25 cellular contexts compared by ENCODE assay signal in the genomic region with DNA sequence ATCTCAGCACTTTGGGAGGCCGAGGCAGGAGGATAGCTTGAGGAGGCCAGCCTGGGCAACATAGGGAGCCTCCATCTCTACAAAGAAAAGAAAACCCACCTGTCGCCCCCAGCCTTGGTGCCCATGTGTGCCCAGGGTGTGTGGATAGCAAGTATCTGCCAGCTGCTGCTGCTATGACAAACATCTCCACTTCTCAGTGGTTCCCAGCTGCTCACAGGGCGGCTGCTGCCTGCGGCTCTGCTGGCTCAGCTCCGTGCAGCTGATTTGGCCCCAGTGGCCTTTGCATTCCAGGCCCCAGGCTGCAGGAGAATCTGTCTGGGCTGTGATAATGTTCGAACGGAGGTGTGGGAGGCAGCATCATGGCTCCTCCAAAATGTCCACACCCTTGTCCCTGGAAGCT.
"Had no signal": no experiment of that assay in that cellular context is flagged by ENCODE, and none has a peak within 500 bp of the region (broad histone marks: within the 10 kb centered on the region; RNA-seq: fewer than 3 reads in every experiment).

No MANE protein-coding gene starts in this region.

- H3K4me1 ChIP-seq: parathyroid adenoma, psoas muscle, spleen, stomach, upper lobe of left lung, vagina had no signal

- H3K79me2 ChIP-seq: parathyroid adenoma had no signal

- H3K27me3 ChIP-seq: ovary, thyroid gland, tibial nerve, upper lobe of left lung, vagina had no signal

- H3K4me3 ChIP-seq: ovary, psoas muscle, skin epidermis, smooth muscle cell, spleen, stomach, thoracic aorta, thyroid gland, tibial nerve, upper lobe of left lung, vagina had no signal

- H2AFZ ChIP-seq: parathyroid adenoma had no signal

- H3K9ac ChIP-seq: parathyroid adenoma had no signal

- H3K9me3 ChIP-seq: thoracic aorta, thyroid gland, vagina had no signal

- FAIRE-seq: urothelium cell line had no signal

- H3K4me2 ChIP-seq: smooth muscle cell had no signal

- H3K27ac ChIP-seq: ovary, parathyroid adenoma, psoas muscle, skin epidermis, spleen, stomach, thoracic aorta, thyroid gland, upper lobe of left lung, vagina had no signal

- H3K36me3 ChIP-seq: ovary, spleen, stomach, thoracic aorta, thyroid gland, tibial nerve, upper lobe of left lung, vagina had no signal

- DNase-seq: naive thymus-derived CD4-positive, alpha-beta T cell; natural killer cell; occipital lobe; ovary; psoas muscle; spleen; stimulated activated CD4-positive, alpha-beta T cell treated with anti-CD3 and anti-CD28 coated beads, Interleukin-12 subunit alpha, Interleukin-12 subunit beta, amount 100 ng/mL, for 4 hours; stimulated activated CD4-positive, alpha-beta T cell treated with anti-CD3 and anti-CD28 coated beads, Interleukin-1b, Interleukin-23, amount 100 ng/mL, for 48 hours; stimulated activated CD4-positive, alpha-beta T cell treated with anti-CD3 and anti-CD28 coated beads, Interleukin-4, amount 100 ng/mL, for 1 hour; stimulated activated naive B cell treated with anti-CD40 and anti-IgM and Interleukin-4, amounts not matched to agents 10 μg/mL and 1 μg/mL and 100 μg/mL, for 72 hours; stimulated activated naive CD4-positive, alpha-beta T cell treated with Interleukin-2 at 50 U/mL for 16 hours; stomach; thyroid gland; trophoblast cell had no signal

- ATAC-seq: naive thymus-derived CD4-positive, alpha-beta T cell; natural killer cell; psoas muscle; right cardiac atrium; sciatic nerve; stimulated activated effector memory CD8-positive, alpha-beta T cell treated with anti-CD3 and anti-CD28 coated beads, Interleukin-12 subunit alpha, Interleukin-12 subunit beta, amount 100 ng/mL, for 72 hours had no signal
